Comparison of ENCODE assay signal across 14 cellular contexts in genomic region chr21:17527240-17527639, GRCh38. TPM values are rescaled to one million over a fixed set of nuclear protein-coding genes. Genes with fewer than 3 reads are reported as not detected.
DNase-seq lines count a peak whose midpoint lies in the region; ATAC-seq and TF ChIP-seq lines count a peak whose summit lies in the region.
"Had no signal": no experiment of that assay in that cellular context is flagged by ENCODE, and none has a peak within 500 bp of the region (broad histone marks: within the 10 kb centered on the region; RNA-seq: fewer than 3 reads in every experiment).

No MANE protein-coding gene starts in this region.

- intact Hi-C loops in sciatic nerve (cut with DNase I): no loop called here

- H3F3A ChIP-seq in neural cell (ENCODE audit: insufficient read depth, low read length, poor library complexity, severe bottlenecking): no peaks in the 10 kb centered on the region

- H3K36me3 ChIP-seq in SK-N-MC (ENCODE audit: insufficient read depth, low read length) (no peaks in the 10 kb centered on the region), neural cell (ENCODE audit: insufficient read depth, low read length) (peaks cover 7% of the 10 kb centered on the region)
- H3K36me3 ChIP-seq: BLaER1, suprapubic skin had no signal

- no peaks in the 10 kb centered on the region for H3K9me3 ChIP-seq in SK-N-MC (ENCODE audit: low read depth, low read length)
- H3K9me3 ChIP-seq in neural cell (ENCODE audit: low read length): no peaks in the 10 kb centered on the region
- H3K9me3 ChIP-seq: BLaER1, suprapubic skin had no signal

- H3K4me3 ChIP-seq in SK-N-MC (peak overlapping the region; percentile 50), fibroblast of pulmonary artery (replicated peaks; ENCODE audit: low read depth, low read length) (no peak overlapping the region), neural cell (ENCODE audit: low read length) (peak overlapping the region; percentile 24)
- H3K4me3 ChIP-seq: BLaER1, suprapubic skin had no signal

- H2AFZ ChIP-seq in neural cell (ENCODE audit: low read depth, low read length): no peak overlapping the region

- TF ChIP-seq CTCF in fibroblast of pulmonary artery (IDR thresholded peaks at IDR 0.05; ENCODE audit: low read length, missing control alignments) (no peak), neural cell (IDR thresholded peaks at IDR 0.05; ENCODE audit: poor library complexity, severe bottlenecking) (no peak)

- peak overlapping the region; percentile 86 for H3K27ac ChIP-seq in SK-N-MC
- peak overlapping the region; percentile 84 for H3K27ac ChIP-seq in neural cell (ENCODE audit: low read length)
- H3K27ac ChIP-seq: BLaER1, suprapubic skin had no signal

- no peaks in the 10 kb centered on the region for H3K9me2 ChIP-seq in neural cell (ENCODE audit: insufficient read depth, low read length)

- H3K4me2 ChIP-seq in neural cell (ENCODE audit: low read length): no peak overlapping the region
- H3K4me2 ChIP-seq: BLaER1 had no signal

- peaks cover 86% of the 10 kb centered on the region for H3K79me2 ChIP-seq in neural cell (replicated peaks; ENCODE audit: insufficient read depth, low read length)

- no peaks in the 10 kb centered on the region for H3K27me3 ChIP-seq in neural cell (ENCODE audit: insufficient read depth, low read depth, low read length)
- H3K27me3 ChIP-seq: BLaER1, suprapubic skin had no signal

- no peak for ATAC-seq in HG03196 (IDR thresholded peaks at IDR 0.05; ENCODE audit: unreplicated experiment)
- ATAC-seq in HG02610 (IDR thresholded peaks at IDR 0.05; ENCODE audit: unreplicated experiment): no peak
- ATAC-seq in sciatic nerve: no peak

- DNase-seq in H4 (ENCODE audit: low spot score) (peak; percentile 77), SK-N-MC (ENCODE audit: low read depth, low spot score) (no peak), fibroblast of pulmonary artery (ENCODE audit: low read depth) (peak; percentile 81), NCI-H748 treated with DMSO at 0.1 percent for 48 hours (lab: John Stamatoyannopoulos, UW) (no peak), sciatic nerve (ENCODE audit: low spot score) (no peak)
- DNase-seq: activated CD4-positive, alpha-beta T cell treated with anti-CD3 and anti-CD28 coated beads, Interleukin-2, amount 50 U/mL, for 48 hours; Karpas-422; kidney; NCI-H2227 treated with DMSO at 0.1 percent for 48 hours had no signal

- peak overlapping the region; percentile 19 for H3K9ac ChIP-seq in SK-N-MC (ENCODE audit: insufficient read length)
- peak overlapping the region; percentile 43 for H3K9ac ChIP-seq in neural cell (ENCODE audit: low read length)
- H3K9ac ChIP-seq: BLaER1 had no signal

- TF ChIP-seq RAD21 in neural cell (conservative IDR thresholded peaks at IDR 0.05): no peak

- no peak for TF ChIP-seq EP300 in neural cell (conservative IDR thresholded peaks at IDR 0.05; ENCODE audit: poor library complexity, severe bottlenecking)

- peaks cover 4% of the 10 kb centered on the region for H4K20me1 ChIP-seq in neural cell (ENCODE audit: insufficient read depth)
- H4K20me1 ChIP-seq: BLaER1 had no signal

TF ChIP-seq in neural cell, 6 proteins besides CTCF, POLR2A, EP300 and RAD21:
- TF ChIP-seq TAF1 (IDR thresholded peaks at IDR 0.05; ENCODE audit: low read depth) (no peak), POLR2AphosphoS5 (IDR thresholded peaks at IDR 0.05) (no peak), SMC3 (conservative IDR thresholded peaks at IDR 0.05; ENCODE audit: poor library complexity) (no peak), EZH2 (IDR thresholded peaks at IDR 0.05; ENCODE audit: borderline replicate concordance, insufficient read depth, low read length, poor library complexity, severe bottlenecking) (no peak), MXI1 (conservative IDR thresholded peaks at IDR 0.05; ENCODE audit: poor library complexity, severe bottlenecking) (no peak)
- TF ChIP-seq, protein P1, sequence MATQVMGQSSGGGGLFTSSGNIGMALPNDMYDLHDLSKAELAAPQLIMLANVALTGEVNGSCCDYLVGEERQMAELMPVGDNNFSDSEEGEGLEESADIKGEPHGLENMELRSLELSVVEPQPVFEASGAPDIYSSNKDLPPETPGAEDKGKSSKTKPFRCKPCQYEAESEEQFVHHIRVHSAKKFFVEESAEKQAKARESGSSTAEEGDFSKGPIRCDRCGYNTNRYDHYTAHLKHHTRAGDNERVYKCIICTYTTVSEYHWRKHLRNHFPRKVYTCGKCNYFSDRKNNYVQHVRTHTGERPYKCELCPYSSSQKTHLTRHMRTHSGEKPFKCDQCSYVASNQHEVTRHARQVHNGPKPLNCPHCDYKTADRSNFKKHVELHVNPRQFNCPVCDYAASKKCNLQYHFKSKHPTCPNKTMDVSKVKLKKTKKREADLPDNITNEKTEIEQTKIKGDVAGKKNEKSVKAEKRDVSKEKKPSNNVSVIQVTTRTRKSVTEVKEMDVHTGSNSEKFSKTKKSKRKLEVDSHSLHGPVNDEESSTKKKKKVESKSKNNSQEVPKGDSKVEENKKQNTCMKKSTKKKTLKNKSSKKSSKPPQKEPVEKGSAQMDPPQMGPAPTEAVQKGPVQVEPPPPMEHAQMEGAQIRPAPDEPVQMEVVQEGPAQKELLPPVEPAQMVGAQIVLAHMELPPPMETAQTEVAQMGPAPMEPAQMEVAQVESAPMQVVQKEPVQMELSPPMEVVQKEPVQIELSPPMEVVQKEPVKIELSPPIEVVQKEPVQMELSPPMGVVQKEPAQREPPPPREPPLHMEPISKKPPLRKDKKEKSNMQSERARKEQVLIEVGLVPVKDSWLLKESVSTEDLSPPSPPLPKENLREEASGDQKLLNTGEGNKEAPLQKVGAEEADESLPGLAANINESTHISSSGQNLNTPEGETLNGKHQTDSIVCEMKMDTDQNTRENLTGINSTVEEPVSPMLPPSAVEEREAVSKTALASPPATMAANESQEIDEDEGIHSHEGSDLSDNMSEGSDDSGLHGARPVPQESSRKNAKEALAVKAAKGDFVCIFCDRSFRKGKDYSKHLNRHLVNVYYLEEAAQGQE (IDR thresholded peaks at IDR 0.05; ENCODE audit: borderline replicate concordance): no peak

RNA-seq across cellular contexts. Expression of gene CXADR, which starts 14.4 kb away (rescaled TPM):
- total RNA-seq in H4 (2014; rRNA removed; shearing (Covaris generic)): 15.8 and 22.3 TPM in 2 replicates
- polyA plus RNA-seq in neural cell: 174 and 175 TPM in 2 replicates
- 483 and 528 TPM in 2 replicates for polyA minus RNA-seq in neural cell
- total RNA-seq in sciatic nerve: 3.0 TPM

Comparison
In these comparisons a context has a peak if more than half of its experiments do, and no peak if none do; other contexts are left out.
1. DNase-seq: peak in H4 (single experiment) and fibroblast of pulmonary artery (single experiment); none in SK-N-MC (single experiment), NCI-H748 treated with DMSO at 0.1 percent for 48 hours (single experiment) and sciatic nerve (single experiment).